ENCODE assay signal across 1 cellular context in the genomic region with DNA sequence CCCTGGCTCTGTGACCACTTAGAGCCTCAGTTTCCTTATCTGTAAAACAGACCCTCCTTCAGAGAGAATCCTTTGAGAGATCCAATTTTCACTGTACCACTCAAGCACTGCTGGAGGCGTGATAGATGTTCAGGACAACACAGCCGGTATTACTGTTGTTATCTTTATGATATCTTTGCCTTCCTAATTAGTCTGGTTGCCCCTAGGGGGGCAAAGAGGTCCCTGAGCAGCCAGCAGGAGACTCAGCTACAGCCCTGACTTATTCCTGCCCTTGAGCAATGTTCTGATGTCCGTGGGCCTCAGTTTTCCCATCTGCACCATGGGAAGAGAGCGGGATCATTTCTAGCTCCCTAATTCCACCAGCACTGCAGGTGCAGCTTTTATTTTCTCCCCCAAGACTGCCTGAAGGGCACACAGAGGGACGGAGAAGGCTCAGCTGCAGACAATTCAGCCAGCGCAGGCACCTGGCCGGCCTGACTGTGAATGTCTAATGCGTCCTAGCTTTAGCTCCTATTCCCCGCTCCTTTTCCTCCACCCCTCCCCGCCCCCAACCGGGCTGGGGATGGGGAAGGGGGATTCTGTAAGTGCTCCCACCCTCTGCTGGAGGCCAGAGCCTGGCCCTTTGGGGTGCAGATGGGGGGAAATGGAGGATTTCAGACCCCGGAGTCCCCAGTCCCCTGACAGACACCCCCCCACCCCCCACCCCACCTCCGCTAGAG.
TF ChIP-seq lines count a peak whose summit lies in the region.

No MANE protein-coding gene starts in this region.

TF ChIP-seq in HepG2, 621 proteins besides CTCF, POLR2A, EP300 and RAD21:
- TF ChIP-seq TEF (CRISPR knock-in tag; IDR thresholded peaks at IDR 0.05) (no peak), ZNF629 (CRISPR knock-in tag; conservative IDR thresholded peaks at IDR 0.05) (peak; percentile 70)
